In the genomic region with DNA sequence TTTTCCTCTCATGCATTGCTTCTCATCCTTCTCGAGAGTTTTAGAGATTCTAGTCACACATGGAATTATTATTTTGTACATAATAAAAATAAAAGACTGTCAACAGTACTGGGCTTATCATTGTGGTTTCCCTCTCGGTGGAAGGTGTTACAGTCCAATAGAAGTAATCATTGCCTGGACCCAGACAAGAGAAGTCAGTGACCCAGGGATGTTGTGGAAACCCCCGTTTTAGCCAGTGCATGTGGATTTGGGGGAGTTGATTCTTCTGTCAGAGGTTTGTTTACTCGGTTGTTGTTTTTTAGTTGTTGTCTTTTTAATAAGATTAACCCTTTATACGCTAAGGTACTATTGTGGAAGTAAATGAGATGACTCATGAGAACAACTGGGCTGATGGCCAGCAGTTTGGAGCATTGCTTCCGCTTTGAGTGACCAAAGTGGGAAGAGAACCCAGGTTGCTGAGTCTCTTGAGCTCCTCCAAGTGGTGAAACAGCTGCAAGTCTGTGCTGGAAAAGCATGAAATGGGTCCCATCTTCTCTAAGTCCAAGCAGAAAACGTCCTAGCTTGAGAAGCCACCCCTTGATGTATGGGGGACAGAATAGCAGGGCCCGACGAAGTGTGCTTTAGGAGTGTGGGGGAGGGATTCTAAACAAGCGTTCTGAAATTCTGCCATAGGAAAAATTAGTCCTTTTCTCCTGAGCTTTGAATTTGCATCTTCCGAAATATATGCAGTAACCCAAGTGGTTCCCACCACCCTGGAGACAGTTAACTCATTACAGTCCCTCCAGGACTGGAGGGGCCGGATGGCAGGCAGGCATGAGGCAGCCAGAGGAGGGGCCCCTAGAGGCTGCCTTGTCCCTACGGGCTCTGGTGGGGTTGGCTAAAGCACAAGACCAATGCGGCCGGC, we compare ENCODE assay signal across 8 cellular contexts.
DNase-seq lines count a peak whose midpoint lies in the region; ATAC-seq and TF ChIP-seq lines count a peak whose summit lies in the region.

No MANE protein-coding gene starts in this region.

- H3K27me3 ChIP-seq in cardiac muscle cell (peaks cover 18% of the 10 kb centered on the region), colonic mucosa (no peaks in the 10 kb centered on the region), prostate gland (replicated peaks; ENCODE audit: insufficient read depth) (no peaks in the 10 kb centered on the region)

- H3K4me3 ChIP-seq in cardiac muscle cell = no peak overlapping the region
- no peak overlapping the region for H3K4me3 ChIP-seq in colonic mucosa
- no peak overlapping the region for H3K4me3 ChIP-seq in mucosa of descending colon
- no peak overlapping the region for H3K4me3 ChIP-seq in prostate gland

- WGBS in prostate gland = 72% methylated on average over 15 of the region's 15 CpGs

- H3K27ac ChIP-seq in cardiac muscle cell = no peak overlapping the region
- peak overlapping the region; percentile 69 for H3K27ac ChIP-seq in colonic mucosa
- no peak overlapping the region for H3K27ac ChIP-seq in prostate gland

- no peak for TF ChIP-seq POLR2A in prostate gland (IDR thresholded peaks at IDR 0.05)

- H3K9me3 ChIP-seq in cardiac muscle cell (ENCODE audit: low read depth) (no peaks in the 10 kb centered on the region), colonic mucosa (no peaks in the 10 kb centered on the region), mucosa of descending colon (no peaks in the 10 kb centered on the region), prostate gland (no peaks in the 10 kb centered on the region)

- DNase-seq in cardiac muscle cell (ENCODE audit: low read depth in 1 of 2, low spot score in 1 of 2) = peak; percentile 45 to 87
- DNase-seq in Right ventricle myocardium inferior (ENCODE audit: missing footprints) = no peak
- DNase-seq in NCI-H748 (lab: John Stamatoyannopoulos, UW; ENCODE audit: unreplicated experiment) = peak; percentile 60
- DNase-seq in colonic mucosa = peak; percentile 77
- peak in 2 of 3 donors; percentile 61 to 81 for DNase-seq in mucosa of descending colon
- DNase-seq in prostate gland (ENCODE audit: low spot score) = no peak
- DNase-seq in activated CD8-positive, alpha-beta memory T cell treated with anti-CD3 and anti-CD28 coated beads, Interleukin-2, amount 50 U/mL, for 48 hours = no peak

- H3K4me1 ChIP-seq in cardiac muscle cell (ENCODE audit: low read depth) (no peaks in the 10 kb centered on the region), colonic mucosa (peaks cover 11% of the 10 kb centered on the region), mucosa of descending colon (ENCODE audit: low read depth) (peaks cover 33% of the 10 kb centered on the region), prostate gland (replicated peaks) (no peaks in the 10 kb centered on the region)

- peak; percentile 71 for TF ChIP-seq CTCF in cardiac muscle cell (IDR thresholded peaks at IDR 0.05; ENCODE audit: low read depth, low read length)
- TF ChIP-seq CTCF in colonic mucosa (IDR thresholded peaks at IDR 0.05) = peak; percentile 26
- no peak for TF ChIP-seq CTCF in mucosa of descending colon (IDR thresholded peaks at IDR 0.05)
- TF ChIP-seq CTCF in prostate gland (IDR thresholded peaks at IDR 0.05) = peak in 1 of 4 experiments; percentile 13

- intact Hi-C loops in Right ventricle myocardium inferior (cut with DNase I) (no loop called here), colonic mucosa (cut with DNase I) (no loop called here), mucosa of descending colon (cut with DNase I, micrococcal nuclease) (no loop called here), prostate gland (cut with DNase I) (no loop called here)

- no peak overlapping the region for H3K9ac ChIP-seq in colonic mucosa (ENCODE audit: low read depth in 2 of 2, low read length in 2 of 2)

- no peak for ATAC-seq in Right ventricle myocardium inferior
- ATAC-seq in mucosa of descending colon = peak; percentile 67
- ATAC-seq in GM19324 (IDR thresholded peaks at IDR 0.05; ENCODE audit: low FRiP score, unreplicated experiment) = no peak

- H3K36me3 ChIP-seq in cardiac muscle cell (no peaks in the 10 kb centered on the region), colonic mucosa (no peaks in the 10 kb centered on the region), mucosa of descending colon (ENCODE audit: low read depth) (no peaks in the 10 kb centered on the region), prostate gland (no peaks in the 10 kb centered on the region)

Comparison
In these comparisons a context has a peak if more than half of its experiments do, and no peak if none do; other contexts are left out.
1. DNase-seq: peak in cardiac muscle cell (2 of 2), NCI-H748 (single experiment), colonic mucosa (single experiment) and mucosa of descending colon (2 of 3); none in Right ventricle myocardium inferior (single experiment), prostate gland (single experiment) and activated CD8-positive, alpha-beta memory T cell treated with anti-CD3 and anti-CD28 coated beads, Interleukin-2, amount 50 U/mL, for 48 hours (single experiment).